ENCODE assay signal across 18 cellular contexts in the genomic region with DNA sequence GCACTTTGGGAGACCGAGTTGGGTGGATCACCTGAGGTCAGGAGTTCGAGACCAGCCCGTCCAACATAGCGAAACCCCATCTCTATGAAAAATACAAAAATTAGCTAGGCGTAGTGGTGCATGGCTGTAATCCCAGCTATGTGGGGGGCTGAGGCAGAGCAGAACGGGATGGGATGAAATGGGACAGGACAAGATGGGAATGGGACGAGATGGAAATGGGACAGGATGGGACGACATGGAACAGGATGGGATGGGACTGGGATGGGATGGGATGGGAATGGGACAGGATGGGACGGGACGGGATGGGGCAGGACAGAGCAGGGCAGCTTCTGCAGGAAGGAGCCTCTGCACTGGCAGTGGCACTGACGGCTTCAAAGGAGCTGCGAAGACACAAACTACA.
DNase-seq lines count a peak whose midpoint lies in the region; ATAC-seq and TF ChIP-seq lines count a peak whose summit lies in the region.
"Had no signal": no experiment of that assay in that cellular context is flagged by ENCODE, and none has a peak within 500 bp of the region (broad histone marks: within the 10 kb centered on the region; RNA-seq: fewer than 3 reads in every experiment).

No MANE protein-coding gene starts in this region.

- no peak overlapping the region for H3K9ac ChIP-seq in neural progenitor cell
- H3K9ac ChIP-seq: parathyroid adenoma had no signal

- H3K36me3 ChIP-seq in GM23338 (ENCODE audit: insufficient read depth) (no peaks in the 10 kb centered on the region), neural progenitor cell (no peaks in the 10 kb centered on the region), gastrocnemius medialis (no peaks in the 10 kb centered on the region)
- H3K36me3 ChIP-seq: tibial nerve had no signal

- H3K36me3 Mint-ChIP-seq in activated CD4-positive, alpha-beta T cell treated with anti-CD3 and anti-CD28 coated beads, Interleukin-2, amount 10 ng/mL, durations not matched to agents 24 days and 14 days (ENCODE audit: low read depth), result peaks cover 12% of the 10 kb centered on the region
- H3K36me3 Mint-ChIP-seq in GM23338 (ENCODE audit: low read depth) (peaks cover 1% of the 10 kb centered on the region), neural progenitor cell (peaks cover 5% of the 10 kb centered on the region)
- H3K36me3 Mint-ChIP-seq in activated naive CD8-positive, alpha-beta T cell treated with anti-CD3 and anti-CD28 coated beads, Interleukin-2, amount 50 U/mL, for 24 hours (ENCODE audit: low read depth), result peaks cover 16% of the 10 kb centered on the region

- no peak for TF ChIP-seq CTCF in GM23338 (conservative IDR thresholded peaks at IDR 0.05; ENCODE audit: low read depth in 2 of 2)
- TF ChIP-seq CTCF in neural progenitor cell (IDR thresholded peaks at IDR 0.05), result no peak
- TF ChIP-seq CTCF in gastrocnemius medialis (IDR thresholded peaks at IDR 0.05 in 4 of 5, conservative IDR thresholded peaks at IDR 0.05 in 1 of 5), result no peak

- H3K27ac ChIP-seq in GM23338 (ENCODE audit: low read depth), result peak overlapping the region; percentile 86; the same call in 1 of the 2 replicates
- H3K27ac ChIP-seq in neural progenitor cell, result no peak overlapping the region
- no peak overlapping the region for H3K27ac ChIP-seq in gastrocnemius medialis
- H3K27ac ChIP-seq: A549, parathyroid adenoma, tibial nerve had no signal

- H3K4me3 ChIP-seq in GM23338, result no peak overlapping the region
- H3K4me3 ChIP-seq in neural progenitor cell, result no peak overlapping the region
- H3K4me3 ChIP-seq in gastrocnemius medialis, result no peak overlapping the region
- H3K4me3 ChIP-seq: A549, skin epidermis, tibial nerve had no signal

- no peaks in the 10 kb centered on the region for H3K9me3 Mint-ChIP-seq in activated CD4-positive, alpha-beta T cell treated with anti-CD3 and anti-CD28 coated beads, Interleukin-2, amount 10 ng/mL, durations not matched to agents 24 days and 14 days
- H3K9me3 Mint-ChIP-seq in GM23338 (no peaks in the 10 kb centered on the region; the same call in 1 of the 3 replicates), neural progenitor cell (peaks cover 1% of the 10 kb centered on the region)
- H3K9me3 Mint-ChIP-seq in activated naive CD8-positive, alpha-beta T cell treated with anti-CD3 and anti-CD28 coated beads, Interleukin-2, amount 50 U/mL, for 24 hours, result no peaks in the 10 kb centered on the region

- H2AFZ ChIP-seq in GM23338 (no peak overlapping the region), neural progenitor cell (replicated peaks) (no peak overlapping the region)
- H2AFZ ChIP-seq: parathyroid adenoma had no signal

- peak overlapping the region; percentile 47 for H3K4me3 Mint-ChIP-seq in activated CD4-positive, alpha-beta T cell treated with anti-CD3 and anti-CD28 coated beads, Interleukin-2, amount 10 ng/mL, durations not matched to agents 24 days and 14 days
- no peak overlapping the region for H3K4me3 Mint-ChIP-seq in GM23338
- H3K4me3 Mint-ChIP-seq in activated naive CD8-positive, alpha-beta T cell treated with anti-CD3 and anti-CD28 coated beads, Interleukin-2, amount 50 U/mL, for 24 hours, result no peak overlapping the region
- H3K4me3 Mint-ChIP-seq in neural progenitor cell, result peak overlapping the region; percentile 65

- intact Hi-C loops in activated CD4-positive, alpha-beta T cell treated with anti-CD3 and anti-CD28 coated beads, Interleukin-2, amount 10 ng/mL, durations not matched to agents 24 days and 14 days (cut with micrococcal nuclease), result no loop called here
- intact Hi-C loops in gastrocnemius medialis (cut with DNase I; ENCODE audit: low total_unique reads), result loop anchor here (5.0 kb wide), 1 partner anchor 38 kb away; no protein-coding TSS in a partner anchor

- peaks cover 34% of the 10 kb centered on the region for H3K4me1 ChIP-seq in GM23338 (ENCODE audit: insufficient read depth)
- H3K4me1 ChIP-seq in neural progenitor cell, result peaks cover 22% of the 10 kb centered on the region
- H3K4me1 ChIP-seq in gastrocnemius medialis, result peaks cover 56 to 72% of the 10 kb centered on the region in 2 donors

- H3F3A ChIP-seq in GM23338 (replicated peaks; ENCODE audit: low read depth) (peaks cover 2% of the 10 kb centered on the region; the same call in 1 of the 2 replicates), neural progenitor cell (ENCODE audit: low read depth) (peaks cover 8% of the 10 kb centered on the region)

- no peak for TF ChIP-seq POLR2A in gastrocnemius medialis (IDR thresholded peaks at IDR 0.05)

- H3K4me1 Mint-ChIP-seq in activated CD4-positive, alpha-beta T cell treated with anti-CD3 and anti-CD28 coated beads, Interleukin-2, amount 10 ng/mL, durations not matched to agents 24 days and 14 days, result peaks cover 58% of the 10 kb centered on the region
- H3K4me1 Mint-ChIP-seq in GM23338 (peaks cover 75% of the 10 kb centered on the region), neural progenitor cell (peaks cover 52% of the 10 kb centered on the region)
- peaks cover 91% of the 10 kb centered on the region for H3K4me1 Mint-ChIP-seq in activated naive CD8-positive, alpha-beta T cell treated with anti-CD3 and anti-CD28 coated beads, Interleukin-2, amount 50 U/mL, for 24 hours

- H3K27me3 Mint-ChIP-seq in activated CD4-positive, alpha-beta T cell treated with anti-CD3 and anti-CD28 coated beads, Interleukin-2, amount 10 ng/mL, durations not matched to agents 24 days and 14 days, result no peaks in the 10 kb centered on the region
- H3K27me3 Mint-ChIP-seq in GM23338 (ENCODE audit: insufficient read depth, low read depth, poor library complexity), result peaks cover 12% of the 10 kb centered on the region
- H3K27me3 Mint-ChIP-seq in activated naive CD8-positive, alpha-beta T cell treated with anti-CD3 and anti-CD28 coated beads, Interleukin-2, amount 50 U/mL, for 24 hours, result no peaks in the 10 kb centered on the region
- peaks cover 2% of the 10 kb centered on the region for H3K27me3 Mint-ChIP-seq in neural progenitor cell (ENCODE audit: insufficient read depth, low read depth)

- DNase-seq in activated CD4-positive, alpha-beta T cell treated with anti-CD3 and anti-CD28 coated beads, Interleukin-2, amount 10 ng/mL, durations not matched to agents 24 days and 14 days, result no peak
- no peak for DNase-seq in activated CD4-positive, alpha-beta T cell treated with anti-CD3 and anti-CD28 coated beads, Interleukin-2, amount 50 U/mL, for 1 hour
- no peak for DNase-seq in GM23338 (ENCODE audit: low spot score)
- DNase-seq in activated naive CD8-positive, alpha-beta T cell treated with anti-CD3 and anti-CD28 coated beads, Interleukin-2, amount 50 U/mL, for 24 hours, result no peak
- no peak for DNase-seq in neural progenitor cell (ENCODE audit: low spot score)
- no peak for DNase-seq in hepatic stellate cell (ENCODE audit: low spot score)
- no peak for DNase-seq in mesenteric fat pad (ENCODE audit: low spot score)
- no peak for DNase-seq in gastrocnemius medialis
- DNase-seq: activated CD4-positive, alpha-beta T cell treated with anti-CD3 and anti-CD28 coated beads, Interleukin-2, amount 50 U/mL, for 48 hours; left cardiac atrium; NCI-H2029; NCI-H526; PC-3; stimulated activated CD4-positive, alpha-beta T cell treated with anti-CD3 and anti-CD28 coated beads, Interleukin-4, amount 100 ng/mL, for 4 hours had no signal

- H3K79me2 ChIP-seq in GM23338 (replicated peaks; ENCODE audit: insufficient read depth) (peaks cover 100% of the 10 kb centered on the region), neural progenitor cell (ENCODE audit: low read depth) (peaks cover 100% of the 10 kb centered on the region)

- H4K20me1 ChIP-seq in GM23338 (replicated peaks; ENCODE audit: insufficient read depth), result peaks cover 72% of the 10 kb centered on the region
- H4K20me1 ChIP-seq in neural progenitor cell (ENCODE audit: low read depth), result peaks cover 100% of the 10 kb centered on the region

- no peak overlapping the region for H3K4me2 ChIP-seq in GM23338
- no peak overlapping the region for H3K4me2 ChIP-seq in neural progenitor cell

- peak overlapping the region; percentile 66 for H3K27ac Mint-ChIP-seq in activated CD4-positive, alpha-beta T cell treated with anti-CD3 and anti-CD28 coated beads, Interleukin-2, amount 10 ng/mL, durations not matched to agents 24 days and 14 days
- H3K27ac Mint-ChIP-seq in GM23338, result no peak overlapping the region
- H3K27ac Mint-ChIP-seq in activated naive CD8-positive, alpha-beta T cell treated with anti-CD3 and anti-CD28 coated beads, Interleukin-2, amount 50 U/mL, for 24 hours, result peak overlapping the region; percentile 65
- H3K27ac Mint-ChIP-seq in neural progenitor cell, result peak overlapping the region; percentile 60

- in situ Hi-C loops in gastrocnemius medialis (cut with MboI; ENCODE audit: low sequenced_read_pairs in 4 of 4), result no loop called here

- H3K27me3 ChIP-seq in GM23338 (ENCODE audit: insufficient read depth) (no peaks in the 10 kb centered on the region), neural progenitor cell (no peaks in the 10 kb centered on the region), gastrocnemius medialis (no peaks in the 10 kb centered on the region)
- H3K27me3 ChIP-seq: tibial nerve had no signal

- ATAC-seq in GM23338 (peak; percentile 8; the same call in 1 of the 3 replicates), gastrocnemius medialis (no peak)
- ATAC-seq in activated naive CD8-positive, alpha-beta T cell treated with anti-CD3 and anti-CD28 coated beads, Interleukin-2, amount 50 U/mL, for 24 hours, result no peak
- ATAC-seq: PC-3 had no signal

- no peaks in the 10 kb centered on the region for H3K9me2 ChIP-seq in GM23338 (ENCODE audit: insufficient read depth)

- H3K9me3 ChIP-seq in neural progenitor cell (ENCODE audit: low read depth) (no peaks in the 10 kb centered on the region), gastrocnemius medialis (no peaks in the 10 kb centered on the region)
- H3K9me3 ChIP-seq: A549, tibial nerve had no signal

TF ChIP-seq in GM23338, 12 proteins besides CTCF, POLR2A, EP300 and RAD21 (continues in another document):
- no peak for TF ChIP-seq CREB1 (CRISPR knock-in tag; IDR thresholded peaks at IDR 0.05; ENCODE audit: low read depth)

Comparison
In these comparisons a context has a peak if more than half of its experiments do, and no peak if none do; other contexts are left out.
1. H3K4me3 Mint-ChIP-seq: peak in activated CD4-positive, alpha-beta T cell treated with anti-CD3 and anti-CD28 coated beads, Interleukin-2, amount 10 ng/mL, durations not matched to agents 24 days and 14 days (single experiment) and neural progenitor cell (single experiment); none in GM23338 (single experiment) and activated naive CD8-positive, alpha-beta T cell treated with anti-CD3 and anti-CD28 coated beads, Interleukin-2, amount 50 U/mL, for 24 hours (single experiment).